In genomic region chrX:37302569-37302968, GRCh38 we compare ENCODE assay signal across 9 cellular contexts. TPM values are rescaled to one million over a fixed set of nuclear protein-coding genes. Genes with fewer than 3 reads are reported as not detected.
DNase-seq lines count a peak whose midpoint lies in the region; ATAC-seq and TF ChIP-seq lines count a peak whose summit lies in the region.
"Had no signal": no experiment of that assay in that cellular context is flagged by ENCODE, and none has a peak within 500 bp of the region (broad histone marks: within the 10 kb centered on the region; RNA-seq: fewer than 3 reads in every experiment).

No MANE protein-coding gene starts in this region.

- ATAC-seq in gastrocnemius medialis (peak in 1 of 2 donors; percentile 53), GM21723 (IDR thresholded peaks at IDR 0.05; ENCODE audit: unreplicated experiment) (no peak), GM18502 (IDR thresholded peaks at IDR 0.05; ENCODE audit: poor library complexity, unreplicated experiment) (no peak), HG03442 (IDR thresholded peaks at IDR 0.05; ENCODE audit: unreplicated experiment) (no peak)

- no peaks in the 10 kb centered on the region for H3K9me3 ChIP-seq in gastrocnemius medialis

- CTCF ChIA-PET in HEK293T (lab: Yijun Ruan, JAX) = no interaction called here

- H3K4me1 ChIP-seq in gastrocnemius medialis = no peaks in the 10 kb centered on the region

- H3K27me3 ChIP-seq in gastrocnemius medialis = no peaks in the 10 kb centered on the region

- intact Hi-C loops in head of caudate nucleus (cut with DNase I) (no loop called here), gastrocnemius medialis (cut with DNase I; ENCODE audit: low total_unique reads) (no loop called here)

- no peak overlapping the region for H3K4me3 ChIP-seq in gastrocnemius medialis

- TF ChIP-seq CTCF in gastrocnemius medialis (IDR thresholded peaks at IDR 0.05 in 4 of 5, conservative IDR thresholded peaks at IDR 0.05 in 1 of 5) = peak in 3 of 5 experiments; percentile 31 to 42 (median 31)

- in situ Hi-C loops in gastrocnemius medialis (cut with MboI; ENCODE audit: low sequenced_read_pairs in 4 of 4) = no loop called here

- DNase-seq in HEK293T (ENCODE audit: extremely low spot score) (peak; percentile 13), SW480 (ENCODE audit: low spot score) (peak; percentile 58), head of caudate nucleus (peak in 31 of 42 donors; percentile 2 to 65 (median 18)), gastrocnemius medialis (peak in 1 of 2 donors; percentile 1)
- DNase-seq in stimulated activated CD4-positive, alpha-beta T cell treated with anti-CD3 and anti-CD28 coated beads, Interleukin-12 subunit alpha, Interleukin-12 subunit beta, amount 100 ng/mL, for 4 hours = no peak
- DNase-seq: NCI-H1436 had no signal

- no peaks in the 10 kb centered on the region for H3K36me3 ChIP-seq in gastrocnemius medialis

- H3K27ac ChIP-seq in gastrocnemius medialis = no peak overlapping the region

- POLR2A ChIA-PET in HEK293T (lab: Yijun Ruan, JAX) = no interaction called here

- TF ChIP-seq POLR2A in gastrocnemius medialis (IDR thresholded peaks at IDR 0.05) = no peak

TF ChIP-seq in HEK293T, 16 proteins besides CTCF, POLR2A, EP300 and RAD21:
- TF ChIP-seq ARNT (IDR thresholded peaks at IDR 0.05) (no peak), ELF4 (IDR thresholded peaks at IDR 0.05) (no peak), SP1 (IDR thresholded peaks at IDR 0.05) (no peak), PKNOX1 (IDR thresholded peaks at IDR 0.05) (no peak), FOXM1 (IDR thresholded peaks at IDR 0.05; ENCODE audit: borderline replicate concordance) (no peak), CTBP1 (IDR thresholded peaks at IDR 0.05; ENCODE audit: borderline replicate concordance) (no peak), FOXA1 (IDR thresholded peaks at IDR 0.05) (no peak), BHLHE40 (IDR thresholded peaks at IDR 0.05; ENCODE audit: borderline replicate concordance) (no peak), LEF1 (IDR thresholded peaks at IDR 0.05; ENCODE audit: borderline replicate concordance) (no peak), SUZ12 (IDR thresholded peaks at IDR 0.05) (no peak), L3MBTL2 (conservative IDR thresholded peaks at IDR 0.05) (no peak), HDGF (IDR thresholded peaks at IDR 0.05; ENCODE audit: borderline replicate concordance) (no peak), FOXK2 (IDR thresholded peaks at IDR 0.05) (no peak), NFRKB (IDR thresholded peaks at IDR 0.05) (no peak), TARDBP (IDR thresholded peaks at IDR 0.05) (no peak), ZNF384 (IDR thresholded peaks at IDR 0.05) (no peak)

RNA-seq across cellular contexts. Expression of gene PRRG1, which starts 46.6 kb away (rescaled TPM):
- 10 to 100 TPM in 2 of 4 donors, 1 to 10 TPM in 2; 8.2 to 20.0 (median 10.1) TPM for total RNA-seq in gastrocnemius medialis
